1 cellular context compared by ENCODE assay signal in genomic region chr3:168219530-168219929, GRCh38.
TF ChIP-seq lines count a peak whose summit lies in the region.

No MANE protein-coding gene starts in this region.

TF ChIP-seq in GM23338, 12 proteins besides CTCF, POLR2A, EP300 and RAD21 (continued from another document):
- no peak for TF ChIP-seq ZNF462 (CRISPR knock-in tag; IDR thresholded peaks at IDR 0.05)
- TF ChIP-seq JUNB (IDR thresholded peaks at IDR 0.05; ENCODE audit: unreplicated experiment), result no peak
- no peak for TF ChIP-seq ZNF114 (CRISPR knock-in tag; IDR thresholded peaks at IDR 0.05)
- no peak for TF ChIP-seq EZH2phosphoT487 (IDR thresholded peaks at IDR 0.05; ENCODE audit: unreplicated experiment)
